Comparison of ENCODE assay signal across 20 cellular contexts in the genomic region with DNA sequence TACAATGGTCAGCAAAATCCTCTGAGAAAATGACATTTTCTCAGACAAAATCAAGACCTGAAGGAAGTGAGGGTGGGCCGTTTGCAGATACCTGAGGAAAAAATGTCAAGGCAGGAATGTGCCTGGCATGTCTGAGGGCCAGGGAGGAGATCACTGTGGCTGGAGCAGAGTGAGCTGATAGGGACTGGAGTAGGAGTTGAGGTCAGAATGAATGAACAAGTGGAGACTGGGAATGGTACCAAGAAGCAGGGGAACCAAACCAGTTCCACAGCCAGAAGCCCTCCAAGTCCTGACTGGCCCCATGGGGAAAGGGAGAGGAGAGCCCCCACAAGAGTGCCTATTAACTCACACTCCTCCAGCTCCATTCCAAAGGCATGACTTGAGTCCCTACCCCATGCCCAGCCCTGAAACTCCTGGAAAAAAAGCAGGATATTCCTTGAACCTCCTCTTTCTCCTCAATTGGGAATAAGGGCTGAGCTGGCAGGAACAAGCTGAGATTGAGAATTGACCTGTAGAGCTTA. TPM values are rescaled to one million over a fixed set of nuclear protein-coding genes. Genes with fewer than 3 reads are reported as not detected.
DNase-seq lines count a peak whose midpoint lies in the region; ATAC-seq and TF ChIP-seq lines count a peak whose summit lies in the region.
"Had no signal": no experiment of that assay in that cellular context is flagged by ENCODE, and none has a peak within 500 bp of the region (broad histone marks: within the 10 kb centered on the region; RNA-seq: fewer than 3 reads in every experiment).

No MANE protein-coding gene starts in this region.

- H3K36me3 ChIP-seq in lower lobe of right lung = no peaks in the 10 kb centered on the region
- H3K36me3 ChIP-seq: BE2C; BLaER1 treated with 17β-estradiol and CSF1 and Interleukin-3, amounts not matched to agents 10 nM and 100 nM had no signal

- no peaks in the 10 kb centered on the region for H3K4me1 ChIP-seq in lower lobe of right lung
- H3K4me1 ChIP-seq: A549, BE2C had no signal

- intact Hi-C loops in lower lobe of right lung (cut with DNase I) = no loop called here

- H3K27ac ChIP-seq in lower lobe of right lung = no peak overlapping the region
- H3K27ac ChIP-seq: A549; BLaER1 treated with 17β-estradiol and CSF1 and Interleukin-3, amounts not matched to agents 10 nM and 100 nM had no signal

- in situ Hi-C loops in KBM-7 (cut with MboI; ENCODE audit: low pct_unique_long_range_greater_than_20kb, low sequenced_read_pairs) = loop anchor here (10.0 to 25.0 kb wide), 2 partner anchors 251 to 614 kb away; no protein-coding TSS in a partner anchor

- DNase-seq in NCI-H226 (peak; percentile 43), epithelial cell of esophagus (ENCODE audit: low read depth) (peak; percentile 72), lower lobe of right lung (no peak), D341Med (ENCODE audit: low spot score) (no peak), KBM-7 (no peak), RKO (ENCODE audit: low spot score) (no peak)
- DNase-seq: 8988T; ACHN; AML-193; BE2C; CD4-positive, alpha-beta T cell; CD8-positive, alpha-beta memory T cell; DMS53; DMS79 treated with DMSO at 0.1 percent for 48 hours; GF-D8; H9 had no signal

- no peak overlapping the region for H3K4me3 ChIP-seq in epithelial cell of esophagus (ENCODE audit: low read length)
- no peak overlapping the region for H3K4me3 ChIP-seq in lower lobe of right lung
- H3K4me3 ChIP-seq: A549; BLaER1 treated with 17β-estradiol and CSF1 and Interleukin-3, amounts not matched to agents 10 nM and 100 nM; GM23338 had no signal

- peak; percentile 66 to 78 for ATAC-seq in lower lobe of right lung
- ATAC-seq: A549, GM23338, HCT116 had no signal

- no peaks in the 10 kb centered on the region for H3K9me3 ChIP-seq in lower lobe of right lung
- H3K9me3 ChIP-seq: A549; BE2C; BLaER1 treated with 17β-estradiol and CSF1 and Interleukin-3, amounts not matched to agents 10 nM and 100 nM had no signal

- no peaks in the 10 kb centered on the region for H3K27me3 ChIP-seq in lower lobe of right lung (ENCODE audit: low read depth)
- H3K27me3 ChIP-seq: BE2C; BLaER1 treated with 17β-estradiol and CSF1 and Interleukin-3, amounts not matched to agents 10 nM and 100 nM had no signal

- no peak for TF ChIP-seq CTCF in epithelial cell of esophagus (IDR thresholded peaks at IDR 0.05; ENCODE audit: insufficient read depth, low read depth, low read length, missing control alignments)
- TF ChIP-seq CTCF in lower lobe of right lung (IDR thresholded peaks at IDR 0.05) = no peak

RNA-seq across cellular contexts. Expression of gene STEEP1, which starts 41.5 kb away (rescaled TPM):
- total RNA-seq in lower lobe of right lung = 20.1 TPM

RNA-seq across cellular contexts. Expression of gene UBE2A, which starts 50.6 kb away (rescaled TPM):
- total RNA-seq in lower lobe of right lung = 50.6 TPM

RNA-seq across cellular contexts. Expression of gene SLC25A5, which starts 55.5 kb away (rescaled TPM):
- total RNA-seq in lower lobe of right lung = 334 TPM

Comparison
In these comparisons a context has a peak if more than half of its experiments do, and no peak if none do; other contexts are left out.
1. DNase-seq: peak in NCI-H226 (single experiment) and epithelial cell of esophagus (single experiment); none in lower lobe of right lung (single experiment), D341Med (single experiment), KBM-7 (single experiment) and RKO (single experiment).